In the genomic region with DNA sequence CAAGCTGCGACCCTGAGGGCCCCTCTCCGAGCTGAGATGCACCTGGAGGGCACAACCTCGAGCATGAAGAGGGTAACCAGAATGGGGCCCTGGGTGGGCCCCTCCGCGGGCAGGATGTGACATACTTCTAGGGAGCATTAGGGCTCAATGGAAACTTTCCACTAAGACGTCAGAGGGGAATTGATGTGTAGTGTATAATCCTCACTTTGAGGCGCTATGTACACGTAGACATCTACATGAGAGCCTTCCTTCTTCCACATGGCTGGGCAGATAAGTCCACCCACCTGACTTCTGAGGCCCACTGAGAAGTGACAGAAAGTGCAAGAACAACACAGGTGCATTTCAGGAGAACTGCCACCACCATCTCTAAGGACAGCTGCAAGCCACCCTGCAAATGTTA, we compare ENCODE assay signal across 9 cellular contexts.
DNase-seq lines count a peak whose midpoint lies in the region; ATAC-seq and TF ChIP-seq lines count a peak whose summit lies in the region.
"Had no signal": no experiment of that assay in that cellular context is flagged by ENCODE, and none has a peak within 500 bp of the region (broad histone marks: within the 10 kb centered on the region; RNA-seq: fewer than 3 reads in every experiment).

No MANE protein-coding gene starts in this region.

- peaks cover 39% of the 10 kb centered on the region for H3K9me1 ChIP-seq in IMR-90 (ENCODE audit: insufficient read depth, low read length)

- no peak overlapping the region for H2AK5ac ChIP-seq in IMR-90 (ENCODE audit: low read depth, low read length)

- ATAC-seq in activated CD4-positive, alpha-beta T cell treated with anti-CD3 and anti-CD28 coated beads for 36 hours: peak; percentile 32
- ATAC-seq in HG02763 (IDR thresholded peaks at IDR 0.05; ENCODE audit: unreplicated experiment) (peak; percentile 58), IMR-90 (ENCODE audit: low read depth) (no peak)

- WGBS in IMR-90 (ENCODE audit: extremely low coverage in 2 of 2, insufficient read length in 1 of 2), 2 experiments: 100% methylated on average over 1 of the region's 8 CpGs; no CpG with 5 or more reads in 1 of the 2 experiments

- H3K14ac ChIP-seq in IMR-90 (replicated peaks; ENCODE audit: low read depth, low read length): no peak overlapping the region

- no peak overlapping the region for H3K4me2 ChIP-seq in IMR-90 (ENCODE audit: low read depth, low read length)

- no TSS peak for BruUV-seq in IMR-90 (replicated peaks; lab: Mats Ljungman, UMichigan)

- H2BK5ac ChIP-seq in IMR-90 (ENCODE audit: low read depth, low read length, poor library complexity, severe bottlenecking): no peak overlapping the region

- intact Hi-C loops in activated CD4-positive, alpha-beta T cell treated with anti-CD3 and anti-CD28 coated beads for 36 hours (cut with DNase I, micrococcal nuclease): loop anchor here in 1 of 2 experiments (5.0 kb wide), 1 partner anchor 162 kb away; no protein-coding TSS in a partner anchor
- intact Hi-C loops in IMR-90 (cut with micrococcal nuclease): loop anchor here (5.0 kb wide), 2 partner anchors 202 to 352 kb away; no protein-coding TSS in a partner anchor

- H4K8ac ChIP-seq in IMR-90 (ENCODE audit: low read depth in 2 of 2, low read length in 2 of 2): no peak overlapping the region

- no peak overlapping the region for H2AFZ ChIP-seq in IMR-90 (replicated peaks; ENCODE audit: low read length, poor library complexity)

- POLR2A ChIA-PET in activated CD4-positive, alpha-beta T cell treated with anti-CD3 and anti-CD28 coated beads for 36 hours (lab: Charles Lee): no interaction called here
- POLR2A ChIA-PET in IMR-90 (lab: Charles Lee; ENCODE audit: unreplicated experiment): no interaction called here

- H3K4me1 ChIP-seq in IMR-90 (ENCODE audit: control insufficient read depth, insufficient read depth, low read length): peaks cover 28% of the 10 kb centered on the region

- in situ Hi-C loops in IMR-90 (cut with MboI; ENCODE audit: low sequenced_read_pairs): loop anchor here (10.0 kb wide), 2 partner anchors 135 to 485 kb away; no protein-coding TSS in a partner anchor

- H2BK15ac ChIP-seq in IMR-90 (ENCODE audit: low read depth, low read length): no peak overlapping the region

- no peak overlapping the region for H2BK120ac ChIP-seq in IMR-90 (ENCODE audit: low read depth, low read length)

- CTCF ChIA-PET in activated CD4-positive, alpha-beta T cell treated with anti-CD3 and anti-CD28 coated beads for 36 hours (lab: Charles Lee): interaction anchor here (0.6 to 1.1 kb wide), 2 partner anchors 69 to 252 kb away, joined by 3 read pairs; no protein-coding TSS in a partner anchor
- CTCF ChIA-PET in IMR-90 (lab: Yijun Ruan, JAX): no interaction called here

- TF ChIP-seq POLR2A in IMR-90 (IDR thresholded peaks at IDR 0.05; ENCODE audit: low read depth, low read length): no peak

- peaks cover 36 to 92% of the 10 kb centered on the region in 2 experiments for H3K79me1 ChIP-seq in IMR-90 (ENCODE audit: low read depth in 1 of 2, low read length in 2 of 2)

- H3K27ac Mint-ChIP-seq in activated CD4-positive, alpha-beta T cell treated with anti-CD3 and anti-CD28 coated beads for 36 hours: no peak overlapping the region
- peak overlapping the region; percentile 81 for H3K27ac Mint-ChIP-seq in stimulated activated naive CD8-positive, alpha-beta T cell treated with anti-CD3 and anti-CD28 coated beads, Interleukin-15, Interleukin-2, amounts not matched to agents 100 ng/mL and 50 ng/mL, for 24 hours

- H4K5ac ChIP-seq in IMR-90 (ENCODE audit: low read depth, low read length): no peak overlapping the region

- H4K20me1 ChIP-seq in IMR-90 (ENCODE audit: insufficient read depth, low read length): peaks cover 27% of the 10 kb centered on the region

- no peak for TF ChIP-seq CTCF in IMR-90 (conservative IDR thresholded peaks at IDR 0.05; ENCODE audit: low read depth, low read length)

- no peaks in the 10 kb centered on the region for H3K9me3 ChIP-seq in IMR-90 (ENCODE audit: control insufficient read depth, insufficient read depth, low read length)
- H3K9me3 ChIP-seq: Peyer's patch had no signal

- H2BK20ac ChIP-seq in IMR-90 (ENCODE audit: low read depth, low read length): no peak overlapping the region

- H3K4ac ChIP-seq in IMR-90 (ENCODE audit: low read depth, low read length): no peak overlapping the region

- H3K27me3 ChIP-seq in IMR-90 (ENCODE audit: control insufficient read depth, insufficient read depth, low read length): no peaks in the 10 kb centered on the region
- H3K27me3 ChIP-seq: Peyer's patch had no signal

- peak overlapping the region; percentile 45 for H2AK9ac ChIP-seq in IMR-90 (replicated peaks; ENCODE audit: low read depth, low read length, poor library complexity)

- no peak overlapping the region for H4K91ac ChIP-seq in IMR-90 (ENCODE audit: insufficient read depth, low read depth, low read length)

- no peak overlapping the region for H3K56ac ChIP-seq in IMR-90 (ENCODE audit: extremely low read depth, insufficient read depth, low read length)

- no peaks in the 10 kb centered on the region for H3K9me3 Mint-ChIP-seq in activated CD4-positive, alpha-beta T cell treated with anti-CD3 and anti-CD28 coated beads for 36 hours (ENCODE audit: low read depth)
- no peaks in the 10 kb centered on the region for H3K9me3 Mint-ChIP-seq in stimulated activated naive CD8-positive, alpha-beta T cell treated with anti-CD3 and anti-CD28 coated beads, Interleukin-15, Interleukin-2, amounts not matched to agents 100 ng/mL and 50 ng/mL, for 24 hours

- H3K4me1 Mint-ChIP-seq in activated CD4-positive, alpha-beta T cell treated with anti-CD3 and anti-CD28 coated beads for 36 hours: peaks cover 36% of the 10 kb centered on the region
- H3K4me1 Mint-ChIP-seq in stimulated activated naive CD8-positive, alpha-beta T cell treated with anti-CD3 and anti-CD28 coated beads, Interleukin-15, Interleukin-2, amounts not matched to agents 100 ng/mL and 50 ng/mL, for 24 hours (ENCODE audit: low read depth): peaks cover 67% of the 10 kb centered on the region

- dilution Hi-C loops in IMR-90 (cut with HindIII; ENCODE audit: low sequenced_read_pairs, unreplicated experiment): no loop called here

- no peak overlapping the region for H3K9ac ChIP-seq in IMR-90 (ENCODE audit: low read depth, low read length)

- no peak overlapping the region for H3K18ac ChIP-seq in IMR-90 (ENCODE audit: low read depth, low read length)

- H3K4me3 Mint-ChIP-seq in activated CD4-positive, alpha-beta T cell treated with anti-CD3 and anti-CD28 coated beads for 36 hours: no peak overlapping the region
- peak overlapping the region; percentile 6 for H3K4me3 Mint-ChIP-seq in stimulated activated naive CD8-positive, alpha-beta T cell treated with anti-CD3 and anti-CD28 coated beads, Interleukin-15, Interleukin-2, amounts not matched to agents 100 ng/mL and 50 ng/mL, for 24 hours

- H3K36me3 ChIP-seq in IMR-90 (ENCODE audit: control insufficient read depth, insufficient read depth, low read length): peaks cover 5% of the 10 kb centered on the region
- H3K36me3 ChIP-seq: Peyer's patch had no signal

- no peak overlapping the region for H3K27ac ChIP-seq in IMR-90 (ENCODE audit: insufficient read depth, low read length)

- no peak overlapping the region for H3K23ac ChIP-seq in IMR-90 (ENCODE audit: low read depth, low read length)

- TF ChIP-seq RAD21 in IMR-90 (IDR thresholded peaks at IDR 0.05; ENCODE audit: low read length): no peak

- H3K27me3 Mint-ChIP-seq in activated CD4-positive, alpha-beta T cell treated with anti-CD3 and anti-CD28 coated beads for 36 hours: no peaks in the 10 kb centered on the region
- H3K27me3 Mint-ChIP-seq in stimulated activated naive CD8-positive, alpha-beta T cell treated with anti-CD3 and anti-CD28 coated beads, Interleukin-15, Interleukin-2, amounts not matched to agents 100 ng/mL and 50 ng/mL, for 24 hours: no peaks in the 10 kb centered on the region

- DNase-seq in activated CD4-positive, alpha-beta T cell treated with anti-CD3 and anti-CD28 coated beads for 36 hours: no peak
- DNase-seq in activated CD4-positive, alpha-beta T cell treated with anti-CD3 and anti-CD28 coated beads, Interleukin-2, amount 50 U/mL, for 4 hours: no peak
- DNase-seq in IMR-90: no peak
- no peak for DNase-seq in NCI-H1694 treated with DMSO at 0.1 percent for 48 hours (lab: John Stamatoyannopoulos, UW)
- no peak for DNase-seq in DMS 273 treated with DMSO at 0.1 percent for 48 hours (lab: John Stamatoyannopoulos, UW)
- DNase-seq in DMS153 treated with DMSO at 0.1 percent for 48 hours (lab: John Stamatoyannopoulos, UW; ENCODE audit: unreplicated experiment): no peak

- no peaks in the 10 kb centered on the region for H3K36me3 Mint-ChIP-seq in activated CD4-positive, alpha-beta T cell treated with anti-CD3 and anti-CD28 coated beads for 36 hours (ENCODE audit: low read depth)
- peaks cover 15% of the 10 kb centered on the region for H3K36me3 Mint-ChIP-seq in stimulated activated naive CD8-positive, alpha-beta T cell treated with anti-CD3 and anti-CD28 coated beads, Interleukin-15, Interleukin-2, amounts not matched to agents 100 ng/mL and 50 ng/mL, for 24 hours (ENCODE audit: low read depth)

- no peak overlapping the region for H3K4me3 ChIP-seq in IMR-90 (ENCODE audit: insufficient read depth, low read depth, low read length)
- H3K4me3 ChIP-seq: Peyer's patch had no signal

TF ChIP-seq in IMR-90, 13 proteins besides CTCF, POLR2A, EP300 and RAD21 (continues in another document):
- no peak for TF ChIP-seq FOS (IDR thresholded peaks at IDR 0.05; ENCODE audit: low read depth, low read length)
- TF ChIP-seq MXI1 (IDR thresholded peaks at IDR 0.05; ENCODE audit: borderline replicate concordance, low read depth, low read length): no peak
- TF ChIP-seq CEBPB (IDR thresholded peaks at IDR 0.05; ENCODE audit: low read depth, low read length): no peak
- no peak for TF ChIP-seq SMC3 (IDR thresholded peaks at IDR 0.05; ENCODE audit: low read depth, low read length)
- TF ChIP-seq, protein P1, sequence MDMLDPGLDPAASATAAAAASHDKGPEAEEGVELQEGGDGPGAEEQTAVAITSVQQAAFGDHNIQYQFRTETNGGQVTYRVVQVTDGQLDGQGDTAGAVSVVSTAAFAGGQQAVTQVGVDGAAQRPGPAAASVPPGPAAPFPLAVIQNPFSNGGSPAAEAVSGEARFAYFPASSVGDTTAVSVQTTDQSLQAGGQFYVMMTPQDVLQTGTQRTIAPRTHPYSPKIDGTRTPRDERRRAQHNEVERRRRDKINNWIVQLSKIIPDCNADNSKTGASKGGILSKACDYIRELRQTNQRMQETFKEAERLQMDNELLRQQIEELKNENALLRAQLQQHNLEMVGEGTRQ (IDR thresholded peaks at IDR 0.05; ENCODE audit: low read depth, low read length): no peak
- TF ChIP-seq, protein P2, sequence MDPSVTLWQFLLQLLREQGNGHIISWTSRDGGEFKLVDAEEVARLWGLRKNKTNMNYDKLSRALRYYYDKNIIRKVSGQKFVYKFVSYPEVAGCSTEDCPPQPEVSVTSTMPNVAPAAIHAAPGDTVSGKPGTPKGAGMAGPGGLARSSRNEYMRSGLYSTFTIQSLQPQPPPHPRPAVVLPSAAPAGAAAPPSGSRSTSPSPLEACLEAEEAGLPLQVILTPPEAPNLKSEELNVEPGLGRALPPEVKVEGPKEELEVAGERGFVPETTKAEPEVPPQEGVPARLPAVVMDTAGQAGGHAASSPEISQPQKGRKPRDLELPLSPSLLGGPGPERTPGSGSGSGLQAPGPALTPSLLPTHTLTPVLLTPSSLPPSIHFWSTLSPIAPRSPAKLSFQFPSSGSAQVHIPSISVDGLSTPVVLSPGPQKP (IDR thresholded peaks at IDR 0.05; ENCODE audit: borderline replicate concordance, low read depth, low read length): no peak
